ENCODE assay signal across 15 cellular contexts in genomic region chr13:109684084-109684835, GRCh38.
DNase-seq lines count a peak whose midpoint lies in the region; ATAC-seq, FAIRE-seq and TF ChIP-seq lines count a peak whose summit lies in the region.
"Had no signal": no experiment of that assay in that cellular context is flagged by ENCODE, and none has a peak within 500 bp of the region (broad histone marks: within the 10 kb centered on the region; RNA-seq: fewer than 3 reads in every experiment).

No MANE protein-coding gene starts in this region.

- dilution Hi-C loops in keratinocyte (cut with MboI; ENCODE audit: extremely low pct_ligation_motif_present, low sequenced_read_pairs) = no loop called here

- ATAC-seq in DND-41 (ENCODE audit: insufficient read depth, low read depth) (peak; percentile 89), gastrocnemius medialis (no peak), GM21447 (IDR thresholded peaks at IDR 0.05; ENCODE audit: unreplicated experiment) (no peak)
- ATAC-seq: naive thymus-derived CD8-positive, alpha-beta T cell; SK-N-SH treated with all-trans-retinoic acid at 6 μM for 48 hours had no signal

- H3K4me3 ChIP-seq in DND-41 (ENCODE audit: low read depth in 1 of 2, low read length in 2 of 2) = no peak overlapping the region
- peak overlapping the region; percentile 47; the same call in 1 of the 2 replicates for H3K4me3 ChIP-seq in SK-N-MC
- no peak overlapping the region for H3K4me3 ChIP-seq in keratinocyte (ENCODE audit: control insufficient read depth in 2 of 3, extremely low read depth in 1 of 3, insufficient read depth in 2 of 3, low read depth in 1 of 3, low read length in 3 of 3)
- no peak overlapping the region for H3K4me3 ChIP-seq in gastrocnemius medialis

- TF ChIP-seq CTCF in DND-41 (IDR thresholded peaks at IDR 0.05; ENCODE audit: borderline replicate concordance, extremely low read depth, low read length, poor library complexity, severe bottlenecking) (no peak), keratinocyte (optimal IDR thresholded peaks at IDR 0.05 in 1 of 3, IDR thresholded peaks at IDR 0.05 in 1 of 3, conservative IDR thresholded peaks at IDR 0.05 in 1 of 3; ENCODE audit: extremely low read depth in 1 of 3, insufficient read depth in 2 of 3, low read length in 3 of 3) (no peak), gastrocnemius medialis (IDR thresholded peaks at IDR 0.05 in 4 of 5, conservative IDR thresholded peaks at IDR 0.05 in 1 of 5) (no peak)

- H3K4me2 ChIP-seq in DND-41 (ENCODE audit: insufficient read depth, low read length) (no peak overlapping the region), keratinocyte (ENCODE audit: control insufficient read depth, extremely low read depth, insufficient read depth, low read depth, low read length) (peak overlapping the region; percentile 19)

- H3K4me1 ChIP-seq in DND-41 (ENCODE audit: insufficient read depth, low read length) (peaks cover 22% of the 10 kb centered on the region), keratinocyte (ENCODE audit: control insufficient read depth, extremely low read depth, insufficient read depth, low read length) (no peaks in the 10 kb centered on the region), gastrocnemius medialis (peaks cover 14 to 21% of the 10 kb centered on the region in 2 donors)

- H3K9me3 ChIP-seq in DND-41 (ENCODE audit: insufficient read depth, low read length, severe bottlenecking) (no peaks in the 10 kb centered on the region), SK-N-MC (ENCODE audit: low read depth, low read length) (no peaks in the 10 kb centered on the region), keratinocyte (ENCODE audit: control insufficient read depth, low read depth, low read length) (no peaks in the 10 kb centered on the region), gastrocnemius medialis (no peaks in the 10 kb centered on the region)

- peaks cover 90% of the 10 kb centered on the region for H3K79me2 ChIP-seq in DND-41 (ENCODE audit: insufficient read depth, low read length)
- no peaks in the 10 kb centered on the region for H3K79me2 ChIP-seq in keratinocyte (ENCODE audit: control insufficient read depth, insufficient read depth, low read length)

- no peak for FAIRE-seq in keratinocyte (lab: Jason Lieb, UNC)

- in situ Hi-C loops in gastrocnemius medialis (cut with MboI; ENCODE audit: low sequenced_read_pairs in 4 of 4) = no loop called here

- no peaks in the 10 kb centered on the region for H3K9me1 ChIP-seq in keratinocyte (ENCODE audit: control insufficient read depth, extremely low read depth, insufficient read depth, low read length)

- H3K36me3 ChIP-seq in DND-41 (ENCODE audit: insufficient read depth, low read length) = peaks cover 28% of the 10 kb centered on the region
- no peaks in the 10 kb centered on the region for H3K36me3 ChIP-seq in SK-N-MC (ENCODE audit: insufficient read depth, low read length)
- no peaks in the 10 kb centered on the region for H3K36me3 ChIP-seq in keratinocyte (ENCODE audit: control insufficient read depth in 2 of 2, extremely low read depth in 1 of 2, insufficient read depth in 2 of 2, low read length in 2 of 2)
- no peaks in the 10 kb centered on the region for H3K36me3 ChIP-seq in gastrocnemius medialis
- H3K36me3 ChIP-seq: brain microvascular endothelial cell had no signal

- no peak for TF ChIP-seq POLR2A in gastrocnemius medialis (IDR thresholded peaks at IDR 0.05)

- intact Hi-C loops in gastrocnemius medialis (cut with DNase I; ENCODE audit: low total_unique reads) = no loop called here

- H3K9ac ChIP-seq in DND-41 (ENCODE audit: low read depth, low read length) (no peak overlapping the region), SK-N-MC (ENCODE audit: insufficient read length) (no peak overlapping the region), keratinocyte (ENCODE audit: control insufficient read depth, extremely low read depth, insufficient read depth, low read length) (no peak overlapping the region)

- H3K27me3 ChIP-seq in DND-41 (ENCODE audit: insufficient read depth, low read length, poor library complexity) (no peaks in the 10 kb centered on the region), keratinocyte (ENCODE audit: control insufficient read depth, extremely low read depth, insufficient read depth, low read length) (peaks cover 9% of the 10 kb centered on the region), gastrocnemius medialis (no peaks in the 10 kb centered on the region)
- H3K27me3 ChIP-seq: brain microvascular endothelial cell had no signal

- DNase-seq in DND-41 (peak; percentile 63), SK-N-MC (ENCODE audit: low read depth, low spot score) (no peak), keratinocyte (ENCODE audit: low read depth, low spot score) (no peak), gastrocnemius medialis (no peak), middle frontal gyrus (ENCODE audit: extremely low spot score, low spot score) (no peak), T-helper 9 cell (no peak)
- DNase-seq: activated CD4-positive, alpha-beta T cell treated with anti-CD3 and anti-CD28 coated beads, Interleukin-2, amount 50 U/mL, for 48 hours; activated T-cell treated with anti-CD3 and anti-CD28 coated beads, Interleukin-2, amount 50 U/mL, for 1 hour; naive thymus-derived CD8-positive, alpha-beta T cell; NCI-H1694 treated with DMSO at 0.1 percent for 48 hours; NCI-H524; stimulated activated CD4-positive, alpha-beta T cell treated with anti-CD3 and anti-CD28 coated beads, Interleukin-1b, Interleukin-23, amount 100 ng/mL, for 48 hours had no signal

- H4K20me1 ChIP-seq in DND-41 (ENCODE audit: insufficient read depth, low read length) (peaks cover 38% of the 10 kb centered on the region; the same call in 1 of the 2 replicates), keratinocyte (ENCODE audit: control insufficient read depth, extremely low read depth, insufficient read depth, low read length) (no peaks in the 10 kb centered on the region)

- peak overlapping the region; percentile 31 for H3K27ac ChIP-seq in DND-41 (ENCODE audit: low read length)
- H3K27ac ChIP-seq in SK-N-MC = no peak overlapping the region
- no peak overlapping the region for H3K27ac ChIP-seq in keratinocyte (ENCODE audit: control insufficient read depth, insufficient read depth, low read length)
- H3K27ac ChIP-seq in gastrocnemius medialis = peak overlapping the region in 3 of 4 donors; percentile 34 to 69 (median 42)
- H3K27ac ChIP-seq: brain microvascular endothelial cell had no signal

- H2AFZ ChIP-seq in DND-41 (ENCODE audit: low read depth, low read length) (no peak overlapping the region), keratinocyte (ENCODE audit: control insufficient read depth, low read length) (no peak overlapping the region)

Comparison
In these comparisons a context has a peak if more than half of its experiments do, and no peak if none do; other contexts are left out.
1. H3K27ac ChIP-seq: peak in DND-41 (single experiment) and gastrocnemius medialis (3 of 4); none in SK-N-MC (single experiment) and keratinocyte (single experiment).